Comparison of ENCODE assay signal across 1 cellular context in genomic region chr2:162343824-162344616, GRCh38.
TF ChIP-seq lines count a peak whose summit lies in the region.

A gene with protein sequence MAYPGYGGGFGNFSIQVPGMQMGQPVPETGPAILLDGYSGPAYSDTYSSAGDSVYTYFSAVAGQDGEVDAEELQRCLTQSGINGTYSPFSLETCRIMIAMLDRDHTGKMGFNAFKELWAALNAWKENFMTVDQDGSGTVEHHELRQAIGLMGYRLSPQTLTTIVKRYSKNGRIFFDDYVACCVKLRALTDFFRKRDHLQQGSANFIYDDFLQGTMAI (plus strand): TSS chr2:162344132. CDS start chr2:162344249, 117 bp downstream.

TF ChIP-seq in HepG2, 621 proteins besides CTCF, POLR2A, EP300 and RAD21 (continued from another document and continues in another):
- TF ChIP-seq, protein P1, sequence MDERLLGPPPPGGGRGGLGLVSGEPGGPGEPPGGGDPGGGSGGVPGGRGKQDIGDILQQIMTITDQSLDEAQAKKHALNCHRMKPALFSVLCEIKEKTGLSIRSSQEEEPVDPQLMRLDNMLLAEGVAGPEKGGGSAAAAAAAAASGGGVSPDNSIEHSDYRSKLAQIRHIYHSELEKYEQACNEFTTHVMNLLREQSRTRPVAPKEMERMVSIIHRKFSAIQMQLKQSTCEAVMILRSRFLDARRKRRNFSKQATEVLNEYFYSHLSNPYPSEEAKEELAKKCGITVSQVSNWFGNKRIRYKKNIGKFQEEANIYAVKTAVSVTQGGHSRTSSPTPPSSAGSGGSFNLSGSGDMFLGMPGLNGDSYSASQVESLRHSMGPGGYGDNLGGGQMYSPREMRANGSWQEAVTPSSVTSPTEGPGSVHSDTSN (CRISPR knock-in tag; IDR thresholded peaks at IDR 0.05) = no peak
- TF ChIP-seq ZNF432 (CRISPR knock-in tag; IDR thresholded peaks at IDR 0.05; ENCODE audit: borderline replicate concordance) (no peak), HNF1B (CRISPR knock-in tag; IDR thresholded peaks at IDR 0.05) (no peak), ZNF234 (CRISPR knock-in tag; conservative IDR thresholded peaks at IDR 0.05) (no peak), HES4 (CRISPR knock-in tag; IDR thresholded peaks at IDR 0.05; ENCODE audit: borderline replicate concordance) (no peak; the same call in 1 of the 2 replicates), EEA1 (CRISPR knock-in tag; IDR thresholded peaks at IDR 0.05; ENCODE audit: borderline replicate concordance) (0 out of 2 replicates have a peak, but pooled peaks have one; percentile 88), TP53 (CRISPR knock-in tag; conservative IDR thresholded peaks at IDR 0.05) (no peak), ZNF83 (CRISPR knock-in tag; IDR thresholded peaks at IDR 0.05; ENCODE audit: borderline replicate concordance) (peak; percentile 94), PAX8 (CRISPR knock-in tag; IDR thresholded peaks at IDR 0.05; ENCODE audit: borderline replicate concordance) (peak; percentile 71; the same call in 1 of the 2 replicates), IKZF1 (IDR thresholded peaks at IDR 0.05) (no peak), IKZF4 (CRISPR knock-in tag; IDR thresholded peaks at IDR 0.05; ENCODE audit: borderline replicate concordance, low read depth, not compliant biosample characterization) (peak; percentile 96), NFYB (CRISPR knock-in tag; IDR thresholded peaks at IDR 0.05) (peak; percentile 91), SMAD1 (CRISPR knock-in tag; IDR thresholded peaks at IDR 0.05; ENCODE audit: borderline replicate concordance, low read depth) (0 out of 2 replicates have a peak, but pooled peaks have one; percentile 88), ZNF839 (CRISPR knock-in tag; IDR thresholded peaks at IDR 0.05; ENCODE audit: borderline replicate concordance) (peak; percentile 96; the same call in 1 of the 2 replicates), SALL2 (CRISPR knock-in tag; IDR thresholded peaks at IDR 0.05) (peak; percentile 78; the same call in 1 of the 2 replicates), ZNF761 (CRISPR knock-in tag; conservative IDR thresholded peaks at IDR 0.05) (peak; percentile 94), ZNF274 (CRISPR knock-in tag; IDR thresholded peaks at IDR 0.05) (peak; percentile 91), ZNF292 (CRISPR knock-in tag; IDR thresholded peaks at IDR 0.05; ENCODE audit: borderline replicate concordance, low read depth) (peak; percentile 93), IRX3 (CRISPR knock-in tag; IDR thresholded peaks at IDR 0.05; ENCODE audit: borderline replicate concordance, low read depth) (peak; percentile 92; the same call in 1 of the 2 replicates), SPEN (CRISPR knock-in tag; IDR thresholded peaks at IDR 0.05; ENCODE audit: low read depth) (peak; percentile 86), ZFP90 (CRISPR knock-in tag; IDR thresholded peaks at IDR 0.05; ENCODE audit: borderline replicate concordance) (peak; percentile 82; the same call in 1 of the 2 replicates), ZNF790 (CRISPR knock-in tag; IDR thresholded peaks at IDR 0.05; ENCODE audit: borderline replicate concordance) (peak; percentile 73; the same call in 1 of the 2 replicates), EZH2 (conservative IDR thresholded peaks at IDR 0.05; ENCODE audit: low read depth, low read length) (no peak), ZNF569 (CRISPR knock-in tag; IDR thresholded peaks at IDR 0.05; ENCODE audit: borderline replicate concordance) (peak; percentile 80; the same call in 1 of the 2 replicates), RXRA (CRISPR knock-in tag; IDR thresholded peaks at IDR 0.05) (peak; percentile 70; the same call in 1 of the 2 replicates), GFI1 (CRISPR knock-in tag; IDR thresholded peaks at IDR 0.05; ENCODE audit: borderline replicate concordance) (peak; percentile 68; the same call in 1 of the 2 replicates), ZNF484 (CRISPR knock-in tag; IDR thresholded peaks at IDR 0.05; ENCODE audit: borderline replicate concordance, low read depth) (no peak), PHF5A (CRISPR knock-in tag; IDR thresholded peaks at IDR 0.05; ENCODE audit: low read depth, unreplicated experiment) (no peak)
- TF ChIP-seq, protein P2, sequence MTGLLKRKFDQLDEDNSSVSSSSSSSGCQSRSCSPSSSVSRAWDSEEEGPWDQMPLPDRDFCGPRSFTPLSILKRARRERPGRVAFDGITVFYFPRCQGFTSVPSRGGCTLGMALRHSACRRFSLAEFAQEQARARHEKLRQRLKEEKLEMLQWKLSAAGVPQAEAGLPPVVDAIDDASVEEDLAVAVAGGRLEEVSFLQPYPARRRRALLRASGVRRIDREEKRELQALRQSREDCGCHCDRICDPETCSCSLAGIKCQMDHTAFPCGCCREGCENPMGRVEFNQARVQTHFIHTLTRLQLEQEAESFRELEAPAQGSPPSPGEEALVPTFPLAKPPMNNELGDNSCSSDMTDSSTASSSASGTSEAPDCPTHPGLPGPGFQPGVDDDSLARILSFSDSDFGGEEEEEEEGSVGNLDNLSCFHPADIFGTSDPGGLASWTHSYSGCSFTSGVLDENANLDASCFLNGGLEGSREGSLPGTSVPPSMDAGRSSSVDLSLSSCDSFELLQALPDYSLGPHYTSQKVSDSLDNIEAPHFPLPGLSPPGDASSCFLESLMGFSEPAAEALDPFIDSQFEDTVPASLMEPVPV (CRISPR knock-in tag; IDR thresholded peaks at IDR 0.05) = peak; percentile 97
- TF ChIP-seq, protein P3, sequence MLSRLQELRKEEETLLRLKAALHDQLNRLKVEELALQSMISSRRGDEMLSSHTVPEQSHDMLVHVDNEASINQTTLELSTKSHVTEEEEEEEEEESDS (CRISPR knock-in tag; IDR thresholded peaks at IDR 0.05; ENCODE audit: borderline replicate concordance) = 0 out of 2 replicates have a peak, but pooled peaks have one; percentile 67
- TF ChIP-seq, protein P4, sequence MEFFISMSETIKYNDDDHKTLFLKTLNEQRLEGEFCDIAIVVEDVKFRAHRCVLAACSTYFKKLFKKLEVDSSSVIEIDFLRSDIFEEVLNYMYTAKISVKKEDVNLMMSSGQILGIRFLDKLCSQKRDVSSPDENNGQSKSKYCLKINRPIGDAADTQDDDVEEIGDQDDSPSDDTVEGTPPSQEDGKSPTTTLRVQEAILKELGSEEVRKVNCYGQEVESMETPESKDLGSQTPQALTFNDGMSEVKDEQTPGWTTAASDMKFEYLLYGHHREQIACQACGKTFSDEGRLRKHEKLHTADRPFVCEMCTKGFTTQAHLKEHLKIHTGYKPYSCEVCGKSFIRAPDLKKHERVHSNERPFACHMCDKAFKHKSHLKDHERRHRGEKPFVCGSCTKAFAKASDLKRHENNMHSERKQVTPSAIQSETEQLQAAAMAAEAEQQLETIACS (CRISPR knock-in tag; IDR thresholded peaks at IDR 0.05) = 0 out of 2 replicates have a peak, but pooled peaks have one; percentile 8
- TF ChIP-seq, protein P5, sequence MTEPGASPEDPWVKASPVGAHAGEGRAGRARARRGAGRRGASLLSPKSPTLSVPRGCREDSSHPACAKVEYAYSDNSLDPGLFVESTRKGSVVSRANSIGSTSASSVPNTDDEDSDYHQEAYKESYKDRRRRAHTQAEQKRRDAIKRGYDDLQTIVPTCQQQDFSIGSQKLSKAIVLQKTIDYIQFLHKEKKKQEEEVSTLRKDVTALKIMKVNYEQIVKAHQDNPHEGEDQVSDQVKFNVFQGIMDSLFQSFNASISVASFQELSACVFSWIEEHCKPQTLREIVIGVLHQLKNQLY (CRISPR knock-in tag; IDR thresholded peaks at IDR 0.05) = no peak
- TF ChIP-seq, protein P6, sequence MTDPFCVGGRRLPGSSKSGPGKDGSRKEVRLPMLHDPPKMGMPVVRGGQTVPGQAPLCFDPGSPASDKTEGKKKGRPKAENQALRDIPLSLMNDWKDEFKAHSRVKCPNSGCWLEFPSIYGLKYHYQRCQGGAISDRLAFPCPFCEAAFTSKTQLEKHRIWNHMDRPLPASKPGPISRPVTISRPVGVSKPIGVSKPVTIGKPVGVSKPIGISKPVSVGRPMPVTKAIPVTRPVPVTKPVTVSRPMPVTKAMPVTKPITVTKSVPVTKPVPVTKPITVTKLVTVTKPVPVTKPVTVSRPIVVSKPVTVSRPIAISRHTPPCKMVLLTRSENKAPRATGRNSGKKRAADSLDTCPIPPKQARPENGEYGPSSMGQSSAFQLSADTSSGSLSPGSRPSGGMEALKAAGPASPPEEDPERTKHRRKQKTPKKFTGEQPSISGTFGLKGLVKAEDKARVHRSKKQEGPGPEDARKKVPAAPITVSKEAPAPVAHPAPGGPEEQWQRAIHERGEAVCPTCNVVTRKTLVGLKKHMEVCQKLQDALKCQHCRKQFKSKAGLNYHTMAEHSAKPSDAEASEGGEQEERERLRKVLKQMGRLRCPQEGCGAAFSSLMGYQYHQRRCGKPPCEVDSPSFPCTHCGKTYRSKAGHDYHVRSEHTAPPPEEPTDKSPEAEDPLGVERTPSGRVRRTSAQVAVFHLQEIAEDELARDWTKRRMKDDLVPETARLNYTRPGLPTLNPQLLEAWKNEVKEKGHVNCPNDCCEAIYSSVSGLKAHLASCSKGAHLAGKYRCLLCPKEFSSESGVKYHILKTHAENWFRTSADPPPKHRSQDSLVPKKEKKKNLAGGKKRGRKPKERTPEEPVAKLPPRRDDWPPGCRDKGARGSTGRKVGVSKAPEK (CRISPR knock-in tag; IDR thresholded peaks at IDR 0.05; ENCODE audit: borderline replicate concordance) = no peak
- TF ChIP-seq, protein P7, sequence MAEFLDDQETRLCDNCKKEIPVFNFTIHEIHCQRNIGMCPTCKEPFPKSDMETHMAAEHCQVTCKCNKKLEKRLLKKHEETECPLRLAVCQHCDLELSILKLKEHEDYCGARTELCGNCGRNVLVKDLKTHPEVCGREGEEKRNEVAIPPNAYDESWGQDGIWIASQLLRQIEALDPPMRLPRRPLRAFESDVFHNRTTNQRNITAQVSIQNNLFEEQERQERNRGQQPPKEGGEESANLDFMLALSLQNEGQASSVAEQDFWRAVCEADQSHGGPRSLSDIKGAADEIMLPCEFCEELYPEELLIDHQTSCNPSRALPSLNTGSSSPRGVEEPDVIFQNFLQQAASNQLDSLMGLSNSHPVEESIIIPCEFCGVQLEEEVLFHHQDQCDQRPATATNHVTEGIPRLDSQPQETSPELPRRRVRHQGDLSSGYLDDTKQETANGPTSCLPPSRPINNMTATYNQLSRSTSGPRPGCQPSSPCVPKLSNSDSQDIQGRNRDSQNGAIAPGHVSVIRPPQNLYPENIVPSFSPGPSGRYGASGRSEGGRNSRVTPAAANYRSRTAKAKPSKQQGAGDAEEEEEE (CRISPR knock-in tag; IDR thresholded peaks at IDR 0.05; ENCODE audit: borderline replicate concordance) = no peak
- TF ChIP-seq, protein P8, sequence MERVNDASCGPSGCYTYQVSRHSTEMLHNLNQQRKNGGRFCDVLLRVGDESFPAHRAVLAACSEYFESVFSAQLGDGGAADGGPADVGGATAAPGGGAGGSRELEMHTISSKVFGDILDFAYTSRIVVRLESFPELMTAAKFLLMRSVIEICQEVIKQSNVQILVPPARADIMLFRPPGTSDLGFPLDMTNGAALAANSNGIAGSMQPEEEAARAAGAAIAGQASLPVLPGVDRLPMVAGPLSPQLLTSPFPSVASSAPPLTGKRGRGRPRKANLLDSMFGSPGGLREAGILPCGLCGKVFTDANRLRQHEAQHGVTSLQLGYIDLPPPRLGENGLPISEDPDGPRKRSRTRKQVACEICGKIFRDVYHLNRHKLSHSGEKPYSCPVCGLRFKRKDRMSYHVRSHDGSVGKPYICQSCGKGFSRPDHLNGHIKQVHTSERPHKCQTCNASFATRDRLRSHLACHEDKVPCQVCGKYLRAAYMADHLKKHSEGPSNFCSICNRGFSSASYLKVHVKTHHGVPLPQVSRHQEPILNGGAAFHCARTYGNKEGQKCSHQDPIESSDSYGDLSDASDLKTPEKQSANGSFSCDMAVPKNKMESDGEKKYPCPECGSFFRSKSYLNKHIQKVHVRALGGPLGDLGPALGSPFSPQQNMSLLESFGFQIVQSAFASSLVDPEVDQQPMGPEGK (CRISPR knock-in tag; IDR thresholded peaks at IDR 0.05) = peak; percentile 92
- TF ChIP-seq, protein P9, sequence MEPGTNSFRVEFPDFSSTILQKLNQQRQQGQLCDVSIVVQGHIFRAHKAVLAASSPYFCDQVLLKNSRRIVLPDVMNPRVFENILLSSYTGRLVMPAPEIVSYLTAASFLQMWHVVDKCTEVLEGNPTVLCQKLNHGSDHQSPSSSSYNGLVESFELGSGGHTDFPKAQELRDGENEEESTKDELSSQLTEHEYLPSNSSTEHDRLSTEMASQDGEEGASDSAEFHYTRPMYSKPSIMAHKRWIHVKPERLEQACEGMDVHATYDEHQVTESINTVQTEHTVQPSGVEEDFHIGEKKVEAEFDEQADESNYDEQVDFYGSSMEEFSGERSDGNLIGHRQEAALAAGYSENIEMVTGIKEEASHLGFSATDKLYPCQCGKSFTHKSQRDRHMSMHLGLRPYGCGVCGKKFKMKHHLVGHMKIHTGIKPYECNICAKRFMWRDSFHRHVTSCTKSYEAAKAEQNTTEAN (CRISPR knock-in tag; conservative IDR thresholded peaks at IDR 0.05) = no peak
- TF ChIP-seq, protein P10, sequence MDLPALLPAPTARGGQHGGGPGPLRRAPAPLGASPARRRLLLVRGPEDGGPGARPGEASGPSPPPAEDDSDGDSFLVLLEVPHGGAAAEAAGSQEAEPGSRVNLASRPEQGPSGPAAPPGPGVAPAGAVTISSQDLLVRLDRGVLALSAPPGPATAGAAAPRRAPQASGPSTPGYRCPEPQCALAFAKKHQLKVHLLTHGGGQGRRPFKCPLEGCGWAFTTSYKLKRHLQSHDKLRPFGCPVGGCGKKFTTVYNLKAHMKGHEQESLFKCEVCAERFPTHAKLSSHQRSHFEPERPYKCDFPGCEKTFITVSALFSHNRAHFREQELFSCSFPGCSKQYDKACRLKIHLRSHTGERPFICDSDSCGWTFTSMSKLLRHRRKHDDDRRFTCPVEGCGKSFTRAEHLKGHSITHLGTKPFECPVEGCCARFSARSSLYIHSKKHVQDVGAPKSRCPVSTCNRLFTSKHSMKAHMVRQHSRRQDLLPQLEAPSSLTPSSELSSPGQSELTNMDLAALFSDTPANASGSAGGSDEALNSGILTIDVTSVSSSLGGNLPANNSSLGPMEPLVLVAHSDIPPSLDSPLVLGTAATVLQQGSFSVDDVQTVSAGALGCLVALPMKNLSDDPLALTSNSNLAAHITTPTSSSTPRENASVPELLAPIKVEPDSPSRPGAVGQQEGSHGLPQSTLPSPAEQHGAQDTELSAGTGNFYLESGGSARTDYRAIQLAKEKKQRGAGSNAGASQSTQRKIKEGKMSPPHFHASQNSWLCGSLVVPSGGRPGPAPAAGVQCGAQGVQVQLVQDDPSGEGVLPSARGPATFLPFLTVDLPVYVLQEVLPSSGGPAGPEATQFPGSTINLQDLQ (CRISPR knock-in tag; IDR thresholded peaks at IDR 0.05) = 0 out of 2 replicates have a peak, but pooled peaks have one; percentile 32
- TF ChIP-seq, protein P11, sequence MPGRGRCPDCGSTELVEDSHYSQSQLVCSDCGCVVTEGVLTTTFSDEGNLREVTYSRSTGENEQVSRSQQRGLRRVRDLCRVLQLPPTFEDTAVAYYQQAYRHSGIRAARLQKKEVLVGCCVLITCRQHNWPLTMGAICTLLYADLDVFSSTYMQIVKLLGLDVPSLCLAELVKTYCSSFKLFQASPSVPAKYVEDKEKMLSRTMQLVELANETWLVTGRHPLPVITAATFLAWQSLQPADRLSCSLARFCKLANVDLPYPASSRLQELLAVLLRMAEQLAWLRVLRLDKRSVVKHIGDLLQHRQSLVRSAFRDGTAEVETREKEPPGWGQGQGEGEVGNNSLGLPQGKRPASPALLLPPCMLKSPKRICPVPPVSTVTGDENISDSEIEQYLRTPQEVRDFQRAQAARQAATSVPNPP (CRISPR knock-in tag; IDR thresholded peaks at IDR 0.05) = peak; percentile 82
